ENCODE assay signal across 1 cellular context in the genomic region with DNA sequence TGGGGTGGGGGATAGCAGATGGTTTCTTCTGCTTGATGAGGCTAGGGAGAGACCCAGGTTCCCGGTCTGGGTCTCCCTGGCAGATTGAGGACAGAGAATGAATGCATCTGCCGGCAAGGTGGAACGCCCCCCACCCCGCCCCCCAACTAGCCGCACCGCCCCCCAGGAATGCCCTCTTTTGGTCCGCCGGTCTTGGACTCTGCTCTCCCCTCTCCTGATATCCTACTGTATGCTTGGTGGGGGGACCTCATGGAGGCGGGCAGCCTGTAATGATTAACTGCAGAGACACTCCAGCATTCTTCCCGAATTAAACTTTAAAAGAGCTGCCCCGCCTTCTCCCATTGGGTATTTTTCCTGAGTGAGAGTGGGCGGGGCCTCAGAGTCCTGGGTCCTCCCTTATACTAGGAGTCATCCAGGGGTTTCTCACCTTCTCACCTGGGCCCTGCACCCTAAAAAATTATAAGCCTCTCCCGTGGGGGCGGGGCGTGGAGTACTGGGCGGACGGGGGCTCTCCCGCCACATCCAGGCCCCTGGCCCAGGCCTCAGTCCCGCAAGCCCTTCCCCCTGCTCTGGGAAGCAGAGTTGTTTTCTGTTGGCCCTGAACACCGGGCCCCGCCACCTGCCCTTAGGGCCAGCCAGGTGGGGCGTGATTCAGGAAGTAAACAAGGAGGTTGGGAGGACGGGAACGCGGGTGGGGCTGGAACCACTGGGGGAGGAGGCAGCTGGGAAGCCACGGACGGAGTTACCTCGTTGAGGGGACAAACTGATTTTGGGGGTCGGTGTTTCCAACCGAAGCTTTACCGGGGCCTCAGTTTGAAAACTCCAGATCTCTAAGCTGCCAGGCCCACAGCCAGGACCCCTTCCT.
TF ChIP-seq lines count a peak whose summit lies in the region.

No MANE protein-coding gene starts in this region.

TF ChIP-seq in HepG2, 621 proteins besides CTCF, POLR2A, EP300 and RAD21 (continued from another document and continues in another):
- TF ChIP-seq ZNF44 (CRISPR knock-in tag; IDR thresholded peaks at IDR 0.05), result peak; percentile 45; the same call in 1 of the 2 replicates
- no peak for TF ChIP-seq CHD4 (IDR thresholded peaks at IDR 0.05; ENCODE audit: borderline replicate concordance, low read length)
- peak; percentile 86 for TF ChIP-seq RBFOX2 (IDR thresholded peaks at IDR 0.05; ENCODE audit: low read depth, low read length)
- peak; percentile 47; the same call in 1 of the 2 replicates for TF ChIP-seq ZFP37 (CRISPR knock-in tag; IDR thresholded peaks at IDR 0.05; ENCODE audit: borderline replicate concordance)
- TF ChIP-seq ZNF546 (CRISPR knock-in tag; conservative IDR thresholded peaks at IDR 0.05), result no peak
- no peak for TF ChIP-seq KAT2B (IDR thresholded peaks at IDR 0.05; ENCODE audit: borderline replicate concordance, low read depth, low read length)
- TF ChIP-seq ARNTL (CRISPR knock-in tag; IDR thresholded peaks at IDR 0.05), result peak; percentile 88
- TF ChIP-seq NR2F2 (IDR thresholded peaks at IDR 0.05; ENCODE audit: borderline replicate concordance, low read depth), result peak; percentile 66; the same call in 1 of the 2 replicates
- TF ChIP-seq, protein P1, sequence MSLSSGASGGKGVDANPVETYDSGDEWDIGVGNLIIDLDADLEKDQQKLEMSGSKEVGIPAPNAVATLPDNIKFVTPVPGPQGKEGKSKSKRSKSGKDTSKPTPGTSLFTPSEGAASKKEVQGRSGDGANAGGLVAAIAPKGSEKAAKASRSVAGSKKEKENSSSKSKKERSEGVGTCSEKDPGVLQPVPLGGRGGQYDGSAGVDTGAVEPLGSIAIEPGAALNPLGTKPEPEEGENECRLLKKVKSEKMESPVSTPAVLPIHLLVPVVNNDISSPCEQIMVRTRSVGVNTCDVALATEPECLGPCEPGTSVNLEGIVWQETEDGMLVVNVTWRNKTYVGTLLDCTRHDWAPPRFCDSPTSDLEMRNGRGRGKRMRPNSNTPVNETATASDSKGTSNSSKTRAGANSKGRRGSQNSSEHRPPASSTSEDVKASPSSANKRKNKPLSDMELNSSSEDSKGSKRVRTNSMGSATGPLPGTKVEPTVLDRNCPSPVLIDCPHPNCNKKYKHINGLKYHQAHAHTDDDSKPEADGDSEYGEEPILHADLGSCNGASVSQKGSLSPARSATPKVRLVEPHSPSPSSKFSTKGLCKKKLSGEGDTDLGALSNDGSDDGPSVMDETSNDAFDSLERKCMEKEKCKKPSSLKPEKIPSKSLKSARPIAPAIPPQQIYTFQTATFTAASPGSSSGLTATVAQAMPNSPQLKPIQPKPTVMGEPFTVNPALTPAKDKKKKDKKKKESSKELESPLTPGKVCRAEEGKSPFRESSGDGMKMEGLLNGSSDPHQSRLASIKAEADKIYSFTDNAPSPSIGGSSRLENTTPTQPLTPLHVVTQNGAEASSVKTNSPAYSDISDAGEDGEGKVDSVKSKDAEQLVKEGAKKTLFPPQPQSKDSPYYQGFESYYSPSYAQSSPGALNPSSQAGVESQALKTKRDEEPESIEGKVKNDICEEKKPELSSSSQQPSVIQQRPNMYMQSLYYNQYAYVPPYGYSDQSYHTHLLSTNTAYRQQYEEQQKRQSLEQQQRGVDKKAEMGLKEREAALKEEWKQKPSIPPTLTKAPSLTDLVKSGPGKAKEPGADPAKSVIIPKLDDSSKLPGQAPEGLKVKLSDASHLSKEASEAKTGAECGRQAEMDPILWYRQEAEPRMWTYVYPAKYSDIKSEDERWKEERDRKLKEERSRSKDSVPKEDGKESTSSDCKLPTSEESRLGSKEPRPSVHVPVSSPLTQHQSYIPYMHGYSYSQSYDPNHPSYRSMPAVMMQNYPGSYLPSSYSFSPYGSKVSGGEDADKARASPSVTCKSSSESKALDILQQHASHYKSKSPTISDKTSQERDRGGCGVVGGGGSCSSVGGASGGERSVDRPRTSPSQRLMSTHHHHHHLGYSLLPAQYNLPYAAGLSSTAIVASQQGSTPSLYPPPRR (CRISPR knock-in tag; IDR thresholded peaks at IDR 0.05; ENCODE audit: borderline replicate concordance), result peak; percentile 73; the same call in 1 of the 2 replicates
- no peak for TF ChIP-seq SOX13 (IDR thresholded peaks at IDR 0.05)
- peak; percentile 40 to 68; a peak in 1 of 4 replicates for TF ChIP-seq SOX13 (CRISPR knock-in tag; conservative IDR thresholded peaks at IDR 0.05 in 1 of 2, IDR thresholded peaks at IDR 0.05 in 1 of 2)
- peak; percentile 88 for TF ChIP-seq MYC (CRISPR knock-in tag; IDR thresholded peaks at IDR 0.05; ENCODE audit: borderline replicate concordance)
- TF ChIP-seq, protein P2, sequence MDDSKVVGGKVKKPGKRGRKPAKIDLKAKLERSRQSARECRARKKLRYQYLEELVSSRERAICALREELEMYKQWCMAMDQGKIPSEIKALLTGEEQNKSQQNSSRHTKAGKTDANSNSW (CRISPR knock-in tag; IDR thresholded peaks at IDR 0.05; ENCODE audit: borderline replicate concordance), result no peak
- TF ChIP-seq TEAD3 (CRISPR knock-in tag; optimal IDR thresholded peaks at IDR 0.05; ENCODE audit: borderline replicate concordance), result peak; percentile 44
- TF ChIP-seq, protein P3, sequence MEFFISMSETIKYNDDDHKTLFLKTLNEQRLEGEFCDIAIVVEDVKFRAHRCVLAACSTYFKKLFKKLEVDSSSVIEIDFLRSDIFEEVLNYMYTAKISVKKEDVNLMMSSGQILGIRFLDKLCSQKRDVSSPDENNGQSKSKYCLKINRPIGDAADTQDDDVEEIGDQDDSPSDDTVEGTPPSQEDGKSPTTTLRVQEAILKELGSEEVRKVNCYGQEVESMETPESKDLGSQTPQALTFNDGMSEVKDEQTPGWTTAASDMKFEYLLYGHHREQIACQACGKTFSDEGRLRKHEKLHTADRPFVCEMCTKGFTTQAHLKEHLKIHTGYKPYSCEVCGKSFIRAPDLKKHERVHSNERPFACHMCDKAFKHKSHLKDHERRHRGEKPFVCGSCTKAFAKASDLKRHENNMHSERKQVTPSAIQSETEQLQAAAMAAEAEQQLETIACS (CRISPR knock-in tag; IDR thresholded peaks at IDR 0.05), result no peak
- no peak for TF ChIP-seq SMAD1 (CRISPR knock-in tag; IDR thresholded peaks at IDR 0.05; ENCODE audit: borderline replicate concordance, low read depth)
- TF ChIP-seq ZBTB20 (CRISPR knock-in tag; IDR thresholded peaks at IDR 0.05; ENCODE audit: borderline replicate concordance, low read depth), result peak; percentile 89; the same call in 1 of the 2 replicates
- peak; percentile 45 for TF ChIP-seq IKZF4 (CRISPR knock-in tag; IDR thresholded peaks at IDR 0.05; ENCODE audit: borderline replicate concordance, low read depth, not compliant biosample characterization)
- peak; percentile 63 for TF ChIP-seq HNRNPLL (IDR thresholded peaks at IDR 0.05; ENCODE audit: low read depth, low read length, poor library complexity, severe bottlenecking)
- no peak for TF ChIP-seq ZNF382 (CRISPR knock-in tag; IDR thresholded peaks at IDR 0.05; ENCODE audit: borderline replicate concordance)
- TF ChIP-seq, protein P4, sequence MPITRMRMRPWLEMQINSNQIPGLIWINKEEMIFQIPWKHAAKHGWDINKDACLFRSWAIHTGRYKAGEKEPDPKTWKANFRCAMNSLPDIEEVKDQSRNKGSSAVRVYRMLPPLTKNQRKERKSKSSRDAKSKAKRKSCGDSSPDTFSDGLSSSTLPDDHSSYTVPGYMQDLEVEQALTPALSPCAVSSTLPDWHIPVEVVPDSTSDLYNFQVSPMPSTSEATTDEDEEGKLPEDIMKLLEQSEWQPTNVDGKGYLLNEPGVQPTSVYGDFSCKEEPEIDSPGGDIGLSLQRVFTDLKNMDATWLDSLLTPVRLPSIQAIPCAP (CRISPR knock-in tag; IDR thresholded peaks at IDR 0.05; ENCODE audit: low read depth), result no peak
- TF ChIP-seq KMT2B (CRISPR knock-in tag; IDR thresholded peaks at IDR 0.05), result no peak
- peak; percentile 68 for TF ChIP-seq THAP11 (CRISPR knock-in tag; IDR thresholded peaks at IDR 0.05)
- TF ChIP-seq ZNF10 (CRISPR knock-in tag; IDR thresholded peaks at IDR 0.05; ENCODE audit: borderline replicate concordance, low read depth), result 0 out of 2 replicates have a peak, but pooled peaks have one; percentile 22
- TF ChIP-seq, protein P5, sequence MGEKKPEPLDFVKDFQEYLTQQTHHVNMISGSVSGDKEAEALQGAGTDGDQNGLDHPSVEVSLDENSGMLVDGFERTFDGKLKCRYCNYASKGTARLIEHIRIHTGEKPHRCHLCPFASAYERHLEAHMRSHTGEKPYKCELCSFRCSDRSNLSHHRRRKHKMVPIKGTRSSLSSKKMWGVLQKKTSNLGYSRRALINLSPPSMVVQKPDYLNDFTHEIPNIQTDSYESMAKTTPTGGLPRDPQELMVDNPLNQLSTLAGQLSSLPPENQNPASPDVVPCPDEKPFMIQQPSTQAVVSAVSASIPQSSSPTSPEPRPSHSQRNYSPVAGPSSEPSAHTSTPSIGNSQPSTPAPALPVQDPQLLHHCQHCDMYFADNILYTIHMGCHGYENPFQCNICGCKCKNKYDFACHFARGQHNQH (CRISPR knock-in tag; IDR thresholded peaks at IDR 0.05), result peak; percentile 94
- TF ChIP-seq, protein P6, sequence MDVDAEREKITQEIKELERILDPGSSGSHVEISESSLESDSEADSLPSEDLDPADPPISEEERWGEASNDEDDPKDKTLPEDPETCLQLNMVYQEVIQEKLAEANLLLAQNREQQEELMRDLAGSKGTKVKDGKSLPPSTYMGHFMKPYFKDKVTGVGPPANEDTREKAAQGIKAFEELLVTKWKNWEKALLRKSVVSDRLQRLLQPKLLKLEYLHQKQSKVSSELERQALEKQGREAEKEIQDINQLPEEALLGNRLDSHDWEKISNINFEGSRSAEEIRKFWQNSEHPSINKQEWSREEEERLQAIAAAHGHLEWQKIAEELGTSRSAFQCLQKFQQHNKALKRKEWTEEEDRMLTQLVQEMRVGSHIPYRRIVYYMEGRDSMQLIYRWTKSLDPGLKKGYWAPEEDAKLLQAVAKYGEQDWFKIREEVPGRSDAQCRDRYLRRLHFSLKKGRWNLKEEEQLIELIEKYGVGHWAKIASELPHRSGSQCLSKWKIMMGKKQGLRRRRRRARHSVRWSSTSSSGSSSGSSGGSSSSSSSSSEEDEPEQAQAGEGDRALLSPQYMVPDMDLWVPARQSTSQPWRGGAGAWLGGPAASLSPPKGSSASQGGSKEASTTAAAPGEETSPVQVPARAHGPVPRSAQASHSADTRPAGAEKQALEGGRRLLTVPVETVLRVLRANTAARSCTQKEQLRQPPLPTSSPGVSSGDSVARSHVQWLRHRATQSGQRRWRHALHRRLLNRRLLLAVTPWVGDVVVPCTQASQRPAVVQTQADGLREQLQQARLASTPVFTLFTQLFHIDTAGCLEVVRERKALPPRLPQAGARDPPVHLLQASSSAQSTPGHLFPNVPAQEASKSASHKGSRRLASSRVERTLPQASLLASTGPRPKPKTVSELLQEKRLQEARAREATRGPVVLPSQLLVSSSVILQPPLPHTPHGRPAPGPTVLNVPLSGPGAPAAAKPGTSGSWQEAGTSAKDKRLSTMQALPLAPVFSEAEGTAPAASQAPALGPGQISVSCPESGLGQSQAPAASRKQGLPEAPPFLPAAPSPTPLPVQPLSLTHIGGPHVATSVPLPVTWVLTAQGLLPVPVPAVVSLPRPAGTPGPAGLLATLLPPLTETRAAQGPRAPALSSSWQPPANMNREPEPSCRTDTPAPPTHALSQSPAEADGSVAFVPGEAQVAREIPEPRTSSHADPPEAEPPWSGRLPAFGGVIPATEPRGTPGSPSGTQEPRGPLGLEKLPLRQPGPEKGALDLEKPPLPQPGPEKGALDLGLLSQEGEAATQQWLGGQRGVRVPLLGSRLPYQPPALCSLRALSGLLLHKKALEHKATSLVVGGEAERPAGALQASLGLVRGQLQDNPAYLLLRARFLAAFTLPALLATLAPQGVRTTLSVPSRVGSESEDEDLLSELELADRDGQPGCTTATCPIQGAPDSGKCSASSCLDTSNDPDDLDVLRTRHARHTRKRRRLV (CRISPR knock-in tag; IDR thresholded peaks at IDR 0.05), result no peak; the same call in 1 of the 2 replicates
- peak; percentile 28; the same call in 1 of the 2 replicates for TF ChIP-seq ZNF431 (CRISPR knock-in tag; IDR thresholded peaks at IDR 0.05; ENCODE audit: borderline replicate concordance, low read depth)
- peak; percentile 84; the same call in 1 of the 2 replicates for TF ChIP-seq ELF4 (CRISPR knock-in tag; IDR thresholded peaks at IDR 0.05; ENCODE audit: borderline replicate concordance)
- TF ChIP-seq ZNF652 (CRISPR knock-in tag; IDR thresholded peaks at IDR 0.05; ENCODE audit: borderline replicate concordance, low read depth), result no peak
- peak; percentile 34 for TF ChIP-seq RBM39 (IDR thresholded peaks at IDR 0.05; ENCODE audit: low read depth, low read length, poor library complexity, severe bottlenecking)
- TF ChIP-seq ZNF510 (CRISPR knock-in tag; IDR thresholded peaks at IDR 0.05; ENCODE audit: low read depth), result peak; percentile 50; the same call in 1 of the 2 replicates
- TF ChIP-seq CAMTA2 (CRISPR knock-in tag; IDR thresholded peaks at IDR 0.05; ENCODE audit: borderline replicate concordance), result no peak
- TF ChIP-seq RARA (CRISPR knock-in tag; IDR thresholded peaks at IDR 0.05), result peak; percentile 89
- peak; percentile 84 for TF ChIP-seq KDM2A (CRISPR knock-in tag; IDR thresholded peaks at IDR 0.05; ENCODE audit: borderline replicate concordance, low read depth)
- TF ChIP-seq, protein P7, sequence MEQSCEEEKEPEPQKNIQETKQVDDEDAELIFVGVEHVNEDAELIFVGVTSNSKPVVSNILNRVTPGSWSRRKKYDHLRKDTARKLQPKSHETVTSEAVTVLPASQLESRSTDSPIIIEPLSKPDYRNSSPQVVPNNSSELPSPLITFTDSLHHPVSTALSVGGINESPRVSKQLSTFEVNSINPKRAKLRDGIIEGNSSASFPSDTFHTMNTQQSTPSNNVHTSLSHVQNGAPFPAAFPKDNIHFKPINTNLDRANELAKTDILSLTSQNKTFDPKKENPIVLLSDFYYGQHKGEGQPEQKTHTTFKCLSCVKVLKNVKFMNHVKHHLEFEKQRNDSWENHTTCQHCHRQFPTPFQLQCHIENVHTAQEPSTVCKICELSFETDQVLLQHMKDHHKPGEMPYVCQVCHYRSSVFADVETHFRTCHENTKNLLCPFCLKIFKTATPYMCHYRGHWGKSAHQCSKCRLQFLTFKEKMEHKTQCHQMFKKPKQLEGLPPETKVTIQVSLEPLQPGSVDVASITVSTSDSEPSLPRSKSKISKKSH (CRISPR knock-in tag; IDR thresholded peaks at IDR 0.05; ENCODE audit: borderline replicate concordance), result peak; percentile 92; the same call in 1 of the 2 replicates
- TF ChIP-seq SKI (IDR thresholded peaks at IDR 0.05; ENCODE audit: partially characterized antibody), result no peak
- no peak for TF ChIP-seq ZNF24 (IDR thresholded peaks at IDR 0.05)
- TF ChIP-seq ZNF160 (CRISPR knock-in tag; IDR thresholded peaks at IDR 0.05), result peak; percentile 84
- peak; percentile 88 for TF ChIP-seq KDM3A (CRISPR knock-in tag; IDR thresholded peaks at IDR 0.05; ENCODE audit: low read depth)
- no peak for TF ChIP-seq HCFC1 (IDR thresholded peaks at IDR 0.05; ENCODE audit: low read depth, low read length)
- TF ChIP-seq SALL2 (CRISPR knock-in tag; IDR thresholded peaks at IDR 0.05), result no peak; the same call in 1 of the 2 replicates
- TF ChIP-seq ZBTB1 (CRISPR knock-in tag; IDR thresholded peaks at IDR 0.05; ENCODE audit: borderline replicate concordance), result peak; percentile 64; the same call in 1 of the 2 replicates
- TF ChIP-seq SIX1 (CRISPR knock-in tag; IDR thresholded peaks at IDR 0.05; ENCODE audit: borderline replicate concordance), result no peak
- TF ChIP-seq, protein P8, sequence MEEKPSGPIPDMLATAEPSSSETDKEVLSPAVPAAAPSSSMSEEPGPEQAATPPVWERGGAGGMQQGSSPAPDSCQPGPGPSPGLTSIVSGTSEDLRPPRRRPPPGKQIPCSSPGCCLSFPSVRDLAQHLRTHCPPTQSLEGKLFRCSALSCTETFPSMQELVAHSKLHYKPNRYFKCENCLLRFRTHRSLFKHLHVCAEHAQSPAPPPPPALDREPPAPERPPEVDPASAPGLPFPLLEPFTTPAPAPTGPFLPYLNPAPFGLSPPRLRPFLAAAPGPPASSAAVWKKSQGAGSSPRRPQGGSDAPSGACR (CRISPR knock-in tag; IDR thresholded peaks at IDR 0.05), result no peak; the same call in 1 of the 2 replicates
- TF ChIP-seq MED13 (CRISPR knock-in tag; IDR thresholded peaks at IDR 0.05), result no peak; the same call in none of the 2 replicates
- TF ChIP-seq ZNF326 (CRISPR knock-in tag; IDR thresholded peaks at IDR 0.05; ENCODE audit: borderline replicate concordance), result no peak
